In genomic region chr1:93680121-93681094, GRCh38 we compare ENCODE assay signal across 9 cellular contexts. TPM values are rescaled to one million over a fixed set of nuclear protein-coding genes. Genes with fewer than 3 reads are reported as not detected.
A peak's percentile ranks its signal among the peaks of the same experiment; 100 is the strongest.
DNase-seq lines count a peak whose midpoint lies in the region; ATAC-seq and TF ChIP-seq lines count a peak whose summit lies in the region.
"Had no signal": no experiment of that assay in that cellular context is flagged by ENCODE, and none has a peak within 500 bp of the region (broad histone marks: within the 10 kb centered on the region; RNA-seq: fewer than 3 reads in every experiment).

No MANE protein-coding gene starts in this region.

- no peak overlapping the region for H3K9ac ChIP-seq in MM.1S (ENCODE audit: low read length)
- peak overlapping the region; percentile 54 for H3K9ac ChIP-seq in endocrine pancreas (ENCODE audit: control insufficient read depth, insufficient read depth, low read length)

- no peak overlapping the region for H2AFZ ChIP-seq in MM.1S (ENCODE audit: low read length)

- TF ChIP-seq CTCF in MM.1S (IDR thresholded peaks at IDR 0.05; ENCODE audit: low read length): no peak
- TF ChIP-seq CTCF in lung (IDR thresholded peaks at IDR 0.05; ENCODE audit: control extremely low read depth, extremely low read depth): peak; percentile 43

- WGBS in lung, 2 donors: 22 to 29% methylated on average over 31 to 34 of the region's 34 CpGs

- no peaks in the 10 kb centered on the region for H3K9me2 ChIP-seq in MM.1S (replicated peaks; ENCODE audit: insufficient read depth, low read length)

- ATAC-seq in activated CD4-positive, CD25-positive, alpha-beta regulatory T cell treated with anti-CD3 and anti-CD28 coated beads, Interleukin-2, amount 50 U/mL, for 24 hours: peak; percentile 59 to 64
- ATAC-seq in lung (ENCODE audit: insufficient read depth, low FRiP score): peak; percentile 84

- no peaks in the 10 kb centered on the region for H3K79me2 ChIP-seq in MM.1S (ENCODE audit: low read length)

- H3K27me3 ChIP-seq in MM.1S (replicated peaks; ENCODE audit: insufficient read depth, low read length) (no peaks in the 10 kb centered on the region; the same call in 1 of the 2 replicates), endocrine pancreas (ENCODE audit: control insufficient read depth, insufficient read depth, low read length) (no peaks in the 10 kb centered on the region), lung (ENCODE audit: control insufficient read depth, insufficient read depth) (no peaks in the 10 kb centered on the region)

- no peaks in the 10 kb centered on the region for H3F3A ChIP-seq in MM.1S (ENCODE audit: insufficient read depth, low read length)

- peak overlapping the region; percentile 55; the same call in 1 of the 2 replicates for H3K4me2 ChIP-seq in MM.1S (ENCODE audit: low read depth, low read length)

- H3K4me1 ChIP-seq in MM.1S (ENCODE audit: low read length) (no peaks in the 10 kb centered on the region), endocrine pancreas (ENCODE audit: control insufficient read depth, insufficient read depth, low read length) (no peaks in the 10 kb centered on the region), lung (ENCODE audit: control insufficient read depth in 2 of 2, insufficient read depth in 2 of 2, low read length in 2 of 2) (peaks cover 0 to 19% of the 10 kb centered on the region in 2 donors)

- no peak overlapping the region for H3K27ac ChIP-seq in MM.1S (ENCODE audit: low read length)
- peak overlapping the region; percentile 89 to 95 for H3K27ac ChIP-seq in lung (ENCODE audit: low read depth in 1 of 2, low read length in 1 of 2)
- H3K27ac ChIP-seq: C4-2B had no signal

- H4K20me1 ChIP-seq in MM.1S (ENCODE audit: insufficient read depth, low read length): no peaks in the 10 kb centered on the region

- no peak overlapping the region; the same call in 1 of the 2 replicates for H3K4me3 ChIP-seq in MM.1S (ENCODE audit: low read length)
- H3K4me3 ChIP-seq in endocrine pancreas (ENCODE audit: control insufficient read depth, insufficient read depth, low read length): no peak overlapping the region
- H3K4me3 ChIP-seq in lung: peak overlapping the region; percentile 80

- H3K9me3 ChIP-seq in MM.1S (replicated peaks; ENCODE audit: insufficient read depth, low read length) (no peaks in the 10 kb centered on the region), endocrine pancreas (ENCODE audit: control insufficient read depth, low read length) (no peaks in the 10 kb centered on the region), lung (ENCODE audit: control insufficient read depth in 2 of 2, insufficient read depth in 1 of 2, low read length in 1 of 2) (no peaks in the 10 kb centered on the region)

- peak in 2 of 3 experiments; percentile 26 to 64 for DNase-seq in NCI-H1417 (lab: John Stamatoyannopoulos, UW)
- DNase-seq in NCI-H1417 treated with DMSO at 0.1 percent for 48 hours (lab: John Stamatoyannopoulos, UW): no peak
- peak; percentile 9 for DNase-seq in GOT3 (lab: John Stamatoyannopoulos, UW)
- no peak for DNase-seq in MM.1S
- DNase-seq in lung (ENCODE audit: low spot score): peak; percentile 79
- peak; percentile 3 for DNase-seq in stimulated activated CD8-positive, alpha-beta memory T cell treated with anti-CD3 and anti-CD28 coated beads, Interleukin-15, amount 100 ng/mL, for 1 hour (ENCODE audit: low read depth)

- H3K36me3 ChIP-seq in MM.1S (replicated peaks; ENCODE audit: insufficient read depth, low read length): no peaks in the 10 kb centered on the region
- no peaks in the 10 kb centered on the region for H3K36me3 ChIP-seq in endocrine pancreas (ENCODE audit: control insufficient read depth, insufficient read depth, low read length)
- H3K36me3 ChIP-seq in lung (ENCODE audit: control insufficient read depth in 2 of 2, insufficient read depth in 2 of 2, low read length in 2 of 2): peaks cover 0 to 3% of the 10 kb centered on the region in 2 donors

RNA-seq across cellular contexts. Expression of gene BCAR3, which starts 1.2 kb away (rescaled TPM):
- 10 to 100 TPM; 21.3 to 33.3 TPM for total RNA-seq in lung
- polyA plus RNA-seq in lung: 10 to 100 TPM; 12.2 to 15.1 TPM

Comparison
In these comparisons a context has a peak if more than half of its experiments do, and no peak if none do; other contexts are left out.
1. DNase-seq: peak in NCI-H1417 (2 of 3), GOT3 (single experiment), lung (single experiment) and stimulated activated CD8-positive, alpha-beta memory T cell treated with anti-CD3 and anti-CD28 coated beads, Interleukin-15, amount 100 ng/mL, for 1 hour (single experiment); none in NCI-H1417 treated with DMSO at 0.1 percent for 48 hours (single experiment) and MM.1S (single experiment).